Comparison of ENCODE assay signal across 8 cellular contexts in the genomic region with DNA sequence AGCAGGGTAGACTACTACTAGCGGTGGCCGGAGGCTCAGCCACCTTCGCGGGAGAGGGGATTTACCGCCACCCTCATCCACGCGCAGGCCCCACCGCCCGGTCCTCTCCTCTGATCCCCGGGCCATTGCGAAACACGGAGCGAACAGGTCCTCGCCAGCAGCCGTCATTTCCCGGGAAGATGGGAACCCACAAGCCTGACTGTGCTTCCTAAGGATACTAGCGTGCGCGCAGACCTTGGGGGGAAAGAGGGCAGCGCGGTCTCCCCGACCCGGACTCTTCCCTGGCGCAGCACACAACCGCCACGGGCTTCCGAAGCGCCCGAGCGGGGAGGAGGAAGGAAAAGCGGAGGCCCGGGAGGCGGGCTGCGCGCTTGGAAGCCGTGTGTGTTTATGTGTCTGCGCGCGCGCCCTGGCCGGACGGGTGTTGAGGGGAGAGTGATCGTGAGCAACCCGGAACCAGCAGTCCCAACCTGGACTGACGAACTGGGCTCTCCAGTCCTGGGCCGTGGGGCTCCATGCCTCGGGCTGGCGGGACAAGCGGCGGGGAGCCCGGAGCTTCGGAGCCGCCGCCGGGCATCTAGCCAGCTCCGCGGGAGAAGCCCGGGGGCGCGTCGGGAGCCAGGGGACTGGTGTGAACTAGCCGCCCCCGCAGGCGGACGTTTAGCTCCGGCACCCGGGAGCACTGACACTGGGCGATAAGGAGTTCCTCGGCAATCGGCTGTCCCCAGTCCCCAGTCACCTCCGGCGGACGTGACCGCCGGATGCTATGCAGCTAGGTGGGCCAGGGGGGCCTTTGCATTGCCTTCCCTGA.
A peak's percentile ranks its signal among the peaks of the same experiment; 100 is the strongest.
DNase-seq lines count a peak whose midpoint lies in the region; ATAC-seq and TF ChIP-seq lines count a peak whose summit lies in the region.

No MANE protein-coding gene starts in this region.

- ATAC-seq in activated naive CD4-positive, alpha-beta T cell treated with anti-CD3 and anti-CD28 coated beads, Interleukin-2, amount 50 U/mL, for 72 hours: no peak
- ATAC-seq in left cardiac atrium: peak; percentile 14 to 44
- no peak for ATAC-seq in GM18511 (IDR thresholded peaks at IDR 0.05; ENCODE audit: unreplicated experiment)

- no peaks in the 10 kb centered on the region for H3K27me3 ChIP-seq in CD4-positive, alpha-beta memory T cell (ENCODE audit: insufficient read depth, low read length)
- H3K27me3 ChIP-seq in prostate gland (replicated peaks; ENCODE audit: insufficient read depth): no peaks in the 10 kb centered on the region

- peaks cover 22 to 71% (median 38%) of the 10 kb centered on the region in 4 donors for H3K4me1 Mint-ChIP-seq in CD4-positive, alpha-beta memory T cell
- peaks cover 25 to 46% (median 29%) of the 10 kb centered on the region in 3 donors for H3K4me1 Mint-ChIP-seq in IgD-negative memory B cell

- H3K9me3 Mint-ChIP-seq in CD4-positive, alpha-beta memory T cell: peaks cover 0 to 8% (median 0%) of the 10 kb centered on the region in 8 donors
- no peaks in the 10 kb centered on the region for H3K9me3 Mint-ChIP-seq in IgD-negative memory B cell
- no peaks in the 10 kb centered on the region for H3K9me3 Mint-ChIP-seq in activated naive CD4-positive, alpha-beta T cell treated with anti-CD3 and anti-CD28 coated beads, Interleukin-2, amount 50 U/mL, for 72 hours

- H3K27ac Mint-ChIP-seq in CD4-positive, alpha-beta memory T cell: peak overlapping the region; percentile 92 to 100 (median 98)
- peak overlapping the region; percentile 98 to 99 (median 99) for H3K27ac Mint-ChIP-seq in IgD-negative memory B cell
- H3K27ac Mint-ChIP-seq in activated naive CD4-positive, alpha-beta T cell treated with anti-CD3 and anti-CD28 coated beads, Interleukin-2, amount 50 U/mL, for 72 hours: peak overlapping the region; percentile 98 to 100

- CTCF ChIA-PET in CD4-positive, alpha-beta memory T cell (lab: Charles Lee; ENCODE audit: partially characterized antibody): interaction anchor here (1.0 to 1.2 kb wide), 2 partner anchors 9 to 76 kb away, joined by 3 read pairs; no protein-coding TSS in a partner anchor

- no peaks in the 10 kb centered on the region for H3K36me3 ChIP-seq in CD4-positive, alpha-beta memory T cell (ENCODE audit: insufficient read depth, low read length)
- H3K36me3 ChIP-seq in prostate gland: no peaks in the 10 kb centered on the region

- TF ChIP-seq POLR2A in prostate gland (IDR thresholded peaks at IDR 0.05): no peak

- peak overlapping the region; percentile 84 for H3K27ac ChIP-seq in CD4-positive, alpha-beta memory T cell (ENCODE audit: low read depth, low read length)
- H3K27ac ChIP-seq in prostate gland: peak overlapping the region; percentile 84 to 91

- DNase-seq in CD4-positive, alpha-beta memory T cell: peak in 2 of 5 donors; percentile 34 to 40
- DNase-seq in activated naive CD4-positive, alpha-beta T cell treated with anti-CD3 and anti-CD28 coated beads, Interleukin-2, amount 50 U/mL, for 72 hours (ENCODE audit: low spot score in 2 of 2): no peak
- peak; percentile 78 for DNase-seq in left cardiac atrium
- DNase-seq in prostate gland (ENCODE audit: low spot score): peak; percentile 50
- DNase-seq in epidermal melanocyte (ENCODE audit: insufficient read length, low spot score): no peak
- DNase-seq in NCI-H1436 treated with DMSO at 0.1 percent for 48 hours (lab: John Stamatoyannopoulos, UW): no peak

- H3K27me3 Mint-ChIP-seq in CD4-positive, alpha-beta memory T cell: no peaks in the 10 kb centered on the region
- H3K27me3 Mint-ChIP-seq in IgD-negative memory B cell: peaks cover 13% of the 10 kb centered on the region

- peak overlapping the region; percentile 29 to 59 for H3K4me3 ChIP-seq in CD4-positive, alpha-beta memory T cell (ENCODE audit: low read length in 2 of 2)
- peak overlapping the region; percentile 28 for H3K4me3 ChIP-seq in prostate gland

- intact Hi-C loops in CD4-positive, alpha-beta memory T cell (cut with micrococcal nuclease): loop anchor here (5.0 to 10.0 kb wide), 6 partner anchors 35 to 1370 kb away; a partner anchor contains a TSS
- intact Hi-C loops in left cardiac atrium (cut with DNase I): loop anchor here in 1 of 2 donors (10.0 kb wide), 2 partner anchors 92 to 158 kb away; no protein-coding TSS in a partner anchor
- intact Hi-C loops in prostate gland (cut with DNase I): loop anchor here (5.0 to 10.0 kb wide), 3 partner anchors 70 to 1370 kb away; a partner anchor contains a TSS

- no peaks in the 10 kb centered on the region for H3K9me3 ChIP-seq in CD4-positive, alpha-beta memory T cell (ENCODE audit: control insufficient read depth in 1 of 2, low read length in 2 of 2)
- H3K9me3 ChIP-seq in prostate gland: no peaks in the 10 kb centered on the region

- H3K4me1 ChIP-seq in CD4-positive, alpha-beta memory T cell (ENCODE audit: insufficient read depth, low read length): peaks cover 47% of the 10 kb centered on the region
- H3K4me1 ChIP-seq in prostate gland (replicated peaks): no peaks in the 10 kb centered on the region

- POLR2A ChIA-PET in CD4-positive, alpha-beta memory T cell (lab: Charles Lee; ENCODE audit: partially characterized antibody): interaction anchor here (0.6 to 11.9 kb wide), 12 partner anchors 19 to 1366 kb away, joined by 3 to 323 read pairs (median 4); a partner anchor contains a TSS

- 4% methylated on average over 59 of the region's 75 CpGs for WGBS in prostate gland

- peak overlapping the region; percentile 87 to 95 (median 90) for H3K4me3 Mint-ChIP-seq in CD4-positive, alpha-beta memory T cell
- peak overlapping the region; percentile 89 to 98 (median 92) for H3K4me3 Mint-ChIP-seq in IgD-negative memory B cell

- TF ChIP-seq CTCF in prostate gland (IDR thresholded peaks at IDR 0.05): no peak

- peaks cover 0 to 8% of the 10 kb centered on the region in 2 donors for H3K36me3 Mint-ChIP-seq in CD4-positive, alpha-beta memory T cell
- H3K36me3 Mint-ChIP-seq in IgD-negative memory B cell: peaks cover 2% of the 10 kb centered on the region
- H3K36me3 Mint-ChIP-seq in activated naive CD4-positive, alpha-beta T cell treated with anti-CD3 and anti-CD28 coated beads, Interleukin-2, amount 50 U/mL, for 72 hours: peaks cover 0 to 29% of the 10 kb centered on the region in 2 donors

Comparison
In these comparisons a context has a peak if more than half of its experiments do, and no peak if none do; other contexts are left out.
1. DNase-seq: peak in left cardiac atrium (single experiment) and prostate gland (single experiment); none in activated naive CD4-positive, alpha-beta T cell treated with anti-CD3 and anti-CD28 coated beads, Interleukin-2, amount 50 U/mL, for 72 hours (0 of 2), epidermal melanocyte (single experiment) and NCI-H1436 treated with DMSO at 0.1 percent for 48 hours (single experiment).
2. ATAC-seq: peak in left cardiac atrium (2 of 2); none in activated naive CD4-positive, alpha-beta T cell treated with anti-CD3 and anti-CD28 coated beads, Interleukin-2, amount 50 U/mL, for 72 hours (0 of 2) and GM18511 (single experiment).
3. Peak in every context shown above with its lines, with median percentiles within 50 percentile points of each other: H3K27ac Mint-ChIP-seq.